14 cellular contexts compared by ENCODE assay signal in the genomic region with DNA sequence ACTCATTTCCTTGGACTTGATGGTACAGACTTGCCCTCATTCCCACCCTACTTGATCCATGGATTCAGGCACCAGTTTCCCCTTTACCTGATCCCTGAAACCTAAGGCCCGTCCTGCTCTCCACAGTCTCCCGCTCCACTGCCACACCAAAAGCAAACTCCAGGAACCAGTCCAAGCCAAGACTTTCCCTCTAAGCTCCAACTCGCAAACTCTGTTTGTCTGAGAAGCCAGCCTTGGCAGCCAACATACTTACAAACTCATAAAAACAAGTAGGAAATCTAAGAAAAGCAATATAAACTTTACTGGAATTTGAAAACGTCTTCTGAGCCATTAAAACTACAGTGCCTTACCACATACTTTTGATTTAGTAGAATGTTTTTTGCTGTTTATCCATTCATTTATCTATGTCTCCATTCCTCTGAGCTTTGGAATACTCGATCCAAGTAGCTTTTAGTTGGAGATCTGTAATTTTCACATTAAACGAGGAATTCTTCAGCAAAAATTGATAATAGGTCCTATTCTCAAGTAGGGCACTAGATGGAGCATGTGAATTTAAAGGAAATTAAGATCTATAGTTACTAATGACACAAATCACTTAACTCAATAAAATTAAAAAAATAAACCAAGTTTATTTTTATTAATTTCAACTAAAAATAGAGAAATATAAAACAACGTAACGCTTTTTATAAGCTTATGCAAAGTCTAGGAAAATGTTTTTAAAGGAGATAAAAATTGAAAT.
A peak's percentile ranks its signal among the peaks of the same experiment; 100 is the strongest.
DNase-seq lines count a peak whose midpoint lies in the region; ATAC-seq and TF ChIP-seq lines count a peak whose summit lies in the region.
"Had no signal": no experiment of that assay in that cellular context is flagged by ENCODE, and none has a peak within 500 bp of the region (broad histone marks: within the 10 kb centered on the region; RNA-seq: fewer than 3 reads in every experiment).

No MANE protein-coding gene starts in this region.

- H3K4me1 ChIP-seq in foreskin keratinocyte (peaks cover 11% of the 10 kb centered on the region), thymus (ENCODE audit: control insufficient read depth, insufficient read depth, low read length) (no peaks in the 10 kb centered on the region), right cardiac atrium (ENCODE audit: control insufficient read depth, insufficient read depth, low read length) (no peaks in the 10 kb centered on the region)
- H3K4me1 ChIP-seq: heart right ventricle had no signal

- WGBS in thymus = 91% methylated on average over 8 of the region's 8 CpGs
- 65% methylated on average over 8 of the region's 8 CpGs for WGBS in right cardiac atrium

- H3K36me3 ChIP-seq in thymus (ENCODE audit: control insufficient read depth, insufficient read depth) = no peaks in the 10 kb centered on the region
- H3K36me3 ChIP-seq: heart right ventricle, thoracic aorta had no signal

- intact Hi-C loops in right cardiac atrium (cut with DNase I) = no loop called here

- H3K27me3 ChIP-seq in foreskin keratinocyte = no peaks in the 10 kb centered on the region
- no peaks in the 10 kb centered on the region for H3K27me3 ChIP-seq in thymus (ENCODE audit: control insufficient read depth, insufficient read depth)
- peaks cover 4% of the 10 kb centered on the region for H3K27me3 ChIP-seq in right cardiac atrium (ENCODE audit: control insufficient read depth, insufficient read depth)

- DNase-seq in GM13977 (ENCODE audit: low spot score) (no peak), RWPE1 (ENCODE audit: low spot score) (no peak), foreskin keratinocyte (no peak), right cardiac atrium (no peak), NCI-H748 (lab: John Stamatoyannopoulos, UW; ENCODE audit: unreplicated experiment) (no peak)
- DNase-seq in stimulated activated naive CD4-positive, alpha-beta T cell treated with Interleukin-2 at 50 U/mL for 16 hours (lab: John Stamatoyannopoulos, UW) = no peak
- no peak for DNase-seq in activated naive CD4-positive, alpha-beta T cell treated with anti-CD3 and anti-CD28 coated beads, Interleukin-2, amount 50 U/mL, for 16 hours
- DNase-seq: activated naive CD4-positive, alpha-beta T cell treated with Interleukin-2 at 50 U/mL for 16 hours; CD8-positive, alpha-beta memory T cell; heart right ventricle; T-helper 1 cell had no signal

- POLR2A ChIA-PET in RWPE1 (lab: Yijun Ruan, JAX; ENCODE audit: low non-redundant PET) = no interaction called here

- H3K27ac ChIP-seq in RWPE1 (no peak overlapping the region), foreskin keratinocyte (no peak overlapping the region), thymus (ENCODE audit: low read depth) (peak overlapping the region; percentile 2), right cardiac atrium (ENCODE audit: low read length) (no peak overlapping the region)
- H3K27ac ChIP-seq: heart right ventricle, thoracic aorta had no signal

- peak; percentile 12 for TF ChIP-seq CTCF in GM13977 (IDR thresholded peaks at IDR 0.05; ENCODE audit: extremely low read depth, insufficient read depth, missing control alignments)
- peak; percentile 23; the same call in 1 of the 2 replicates for TF ChIP-seq CTCF in RWPE1 (conservative IDR thresholded peaks at IDR 0.05; ENCODE audit: low read depth)
- TF ChIP-seq CTCF in foreskin keratinocyte (conservative IDR thresholded peaks at IDR 0.05) = peak; percentile 46

- CTCF ChIA-PET in RWPE1 (lab: Yijun Ruan, JAX) = interaction anchor here (0.8 to 2.0 kb wide), 4 partner anchors 14 to 438 kb away, joined by 3 to 10 read pairs (median 4); no protein-coding TSS in a partner anchor

- H3K9me3 ChIP-seq in thymus (ENCODE audit: control insufficient read depth) = no peaks in the 10 kb centered on the region
- H3K9me3 ChIP-seq in right cardiac atrium (ENCODE audit: control insufficient read depth, low read length) = no peaks in the 10 kb centered on the region
- H3K9me3 ChIP-seq: heart right ventricle, thoracic aorta had no signal

- ATAC-seq in foreskin keratinocyte (no peak), right cardiac atrium (no peak)
- ATAC-seq: activated CD4-positive, CD25-positive, alpha-beta regulatory T cell treated with anti-CD3 and anti-CD28 coated beads, Interleukin-2, amount 50 U/mL, for 24 hours; heart right ventricle had no signal

- H3K4me3 ChIP-seq in thymus (ENCODE audit: low read length) = no peak overlapping the region
- no peak overlapping the region for H3K4me3 ChIP-seq in right cardiac atrium (ENCODE audit: low read length)
- H3K4me3 ChIP-seq: heart right ventricle, thoracic aorta had no signal

- in situ Hi-C loops in GM13977 (cut with MboI; ENCODE audit: low pct_unique_long_range_greater_than_20kb, low sequenced_read_pairs, unreplicated experiment) = no loop called here
